ENCODE assay signal across 28 cellular contexts in the genomic region with DNA sequence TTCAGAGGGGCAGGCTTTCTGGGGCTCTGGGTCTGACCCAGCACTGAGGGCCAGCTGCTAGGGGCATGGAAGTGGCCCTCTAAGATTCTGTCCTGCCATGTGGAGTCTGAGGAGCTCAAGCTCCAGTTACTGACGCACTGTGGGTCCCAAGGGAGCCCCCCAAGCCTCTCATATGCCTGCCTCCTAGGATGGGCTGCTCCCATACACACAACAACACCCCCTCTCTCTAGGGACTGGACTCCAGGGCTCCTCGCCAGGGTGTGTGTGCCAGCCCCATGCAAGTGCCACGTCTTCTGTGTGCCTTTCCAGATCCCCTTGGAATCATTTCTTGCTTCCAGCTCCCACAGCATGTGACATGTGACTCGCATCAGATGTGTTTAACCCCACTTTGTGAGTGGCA.
"Had no signal": no experiment of that assay in that cellular context is flagged by ENCODE, and none has a peak within 500 bp of the region (broad histone marks: within the 10 kb centered on the region; RNA-seq: fewer than 3 reads in every experiment).

No MANE protein-coding gene starts in this region.

- ATAC-seq: effector memory CD8-positive, alpha-beta T cell; left colon; naive thymus-derived CD4-positive, alpha-beta T cell; right cardiac atrium; T-helper 17 cell had no signal

- H3K27ac ChIP-seq: ascending aorta, brain microvascular endothelial cell, neural progenitor cell, tibial artery had no signal

- H3K4me2 ChIP-seq: neural progenitor cell had no signal

- H3K36me3 Mint-ChIP-seq: activated CD4-positive, alpha-beta memory T cell treated with anti-CD3 and anti-CD28 coated beads for 36 hours; activated naive CD8-positive, alpha-beta T cell treated with anti-CD3 and anti-CD28 coated beads, Interleukin-2, amount 10 ng/mL, durations not matched to agents 7 days and 5 days; immature natural killer cell; memory B cell; naive thymus-derived CD4-positive, alpha-beta T cell; neural progenitor cell had no signal

- H3K4me3 ChIP-seq: ascending aorta, neural progenitor cell, tibial artery had no signal

- H3K9me3 ChIP-seq: ascending aorta, tibial artery had no signal

- H2AFZ ChIP-seq: neural progenitor cell had no signal

- H3K27me3 ChIP-seq: ascending aorta, neural progenitor cell had no signal

- H3K4me3 Mint-ChIP-seq: activated CD4-positive, alpha-beta memory T cell treated with anti-CD3 and anti-CD28 coated beads for 36 hours; activated CD4-positive, alpha-beta T cell treated with anti-CD3 and anti-CD28 coated beads, Interleukin-2, amount 10 ng/mL, durations not matched to agents 24 days and 14 days; activated naive CD4-positive, alpha-beta T cell treated with anti-CD3 and anti-CD28 coated beads for 36 hours; activated naive CD8-positive, alpha-beta T cell treated with anti-CD3 and anti-CD28 coated beads, Interleukin-2, amount 10 ng/mL, durations not matched to agents 7 days and 5 days; activated T-helper 1 cell treated with anti-CD3 and anti-CD28 coated beads, Interleukin-12 subunit alpha, Interleukin-12 subunit beta, Interleukin-2, Interleukin-4 antibody, amounts not matched to agents 30 ng/mL and 10 ng/mL and 1 ng/mL, durations not matched to agents 14 hours and 24 hours and 36 hours; effector memory CD8-positive, alpha-beta T cell; immature natural killer cell; memory B cell; naive thymus-derived CD4-positive, alpha-beta T cell; neural progenitor cell; stimulated activated naive CD8-positive, alpha-beta T cell treated with anti-CD3 and anti-CD28 coated beads, Interleukin-15, Interleukin-2, amounts not matched to agents 100 ng/mL and 50 ng/mL, for 24 hours; T-helper 17 cell had no signal

- H3K27ac Mint-ChIP-seq: activated CD4-positive, alpha-beta memory T cell treated with anti-CD3 and anti-CD28 coated beads for 36 hours; activated CD4-positive, alpha-beta T cell treated with anti-CD3 and anti-CD28 coated beads, Interleukin-2, amount 10 ng/mL, durations not matched to agents 24 days and 14 days; activated naive CD4-positive, alpha-beta T cell treated with anti-CD3 and anti-CD28 coated beads for 36 hours; activated naive CD8-positive, alpha-beta T cell treated with anti-CD3 and anti-CD28 coated beads, Interleukin-2, amount 10 ng/mL, durations not matched to agents 7 days and 5 days; activated T-helper 1 cell treated with anti-CD3 and anti-CD28 coated beads, Interleukin-12 subunit alpha, Interleukin-12 subunit beta, Interleukin-2, Interleukin-4 antibody, amounts not matched to agents 30 ng/mL and 10 ng/mL and 1 ng/mL, durations not matched to agents 14 hours and 24 hours and 36 hours; effector memory CD8-positive, alpha-beta T cell; immature natural killer cell; memory B cell; naive thymus-derived CD4-positive, alpha-beta T cell; neural progenitor cell; stimulated activated naive CD8-positive, alpha-beta T cell treated with anti-CD3 and anti-CD28 coated beads, Interleukin-15, Interleukin-2, amounts not matched to agents 100 ng/mL and 50 ng/mL, for 24 hours; T-helper 17 cell had no signal

- H3K9ac ChIP-seq: neural progenitor cell had no signal

- DNase-seq: activated CD4-positive, alpha-beta memory T cell treated with anti-CD3 and anti-CD28 coated beads for 36 hours; activated CD4-positive, alpha-beta T cell treated with anti-CD3 and anti-CD28 coated beads, Interleukin-2, amount 10 ng/mL, durations not matched to agents 24 days and 14 days; activated CD4-positive, CD25-positive, alpha-beta regulatory T cell treated with anti-CD3 and anti-CD28 coated beads, Interleukin-2, amount 50 U/mL, for 72 hours; activated CD8-positive, alpha-beta memory T cell treated with anti-CD3 and anti-CD28 coated beads, Interleukin-2, amount 50 U/mL, for 4 hours; activated effector memory CD4-positive, alpha-beta T cell treated with anti-CD3 and anti-CD28 coated beads, Interleukin-2, amount 50 U/mL, for 16 hours; activated naive CD4-positive, alpha-beta T cell treated with anti-CD3 and anti-CD28 coated beads for 36 hours; activated naive CD8-positive, alpha-beta T cell treated with anti-CD3 and anti-CD28 coated beads, Interleukin-2, amount 10 ng/mL, durations not matched to agents 7 days and 5 days; activated T-cell treated with anti-CD3 and anti-CD28 coated beads, Interleukin-2, amount 50 U/mL, for 1 hour; brain microvascular endothelial cell; cortex of kidney; effector memory CD8-positive, alpha-beta T cell; erythroblast; foreskin fibroblast; hypothalamus; immature natural killer cell; kidney; left colon; midbrain; naive thymus-derived CD4-positive, alpha-beta T cell; T-helper 17 cell; T1000; tibial artery had no signal

- H3K4me1 Mint-ChIP-seq: activated CD4-positive, alpha-beta T cell treated with anti-CD3 and anti-CD28 coated beads, Interleukin-2, amount 10 ng/mL, durations not matched to agents 24 days and 14 days; activated naive CD8-positive, alpha-beta T cell treated with anti-CD3 and anti-CD28 coated beads, Interleukin-2, amount 10 ng/mL, durations not matched to agents 7 days and 5 days; immature natural killer cell; memory B cell had no signal

- H3K4me1 ChIP-seq: ascending aorta, tibial artery had no signal

- H3K9me3 Mint-ChIP-seq: activated CD4-positive, alpha-beta memory T cell treated with anti-CD3 and anti-CD28 coated beads for 36 hours; activated CD4-positive, alpha-beta T cell treated with anti-CD3 and anti-CD28 coated beads, Interleukin-2, amount 10 ng/mL, durations not matched to agents 24 days and 14 days; activated naive CD4-positive, alpha-beta T cell treated with anti-CD3 and anti-CD28 coated beads for 36 hours; activated naive CD8-positive, alpha-beta T cell treated with anti-CD3 and anti-CD28 coated beads, Interleukin-2, amount 10 ng/mL, durations not matched to agents 7 days and 5 days; activated T-helper 1 cell treated with anti-CD3 and anti-CD28 coated beads, Interleukin-12 subunit alpha, Interleukin-12 subunit beta, Interleukin-2, Interleukin-4 antibody, amounts not matched to agents 30 ng/mL and 10 ng/mL and 1 ng/mL, durations not matched to agents 14 hours and 24 hours and 36 hours; effector memory CD8-positive, alpha-beta T cell; immature natural killer cell; memory B cell; naive thymus-derived CD4-positive, alpha-beta T cell; neural progenitor cell; stimulated activated naive CD8-positive, alpha-beta T cell treated with anti-CD3 and anti-CD28 coated beads, Interleukin-15, Interleukin-2, amounts not matched to agents 100 ng/mL and 50 ng/mL, for 24 hours had no signal

- H3K36me3 ChIP-seq: ascending aorta, brain microvascular endothelial cell, neural progenitor cell, tibial artery had no signal

- H3K27me3 Mint-ChIP-seq: activated naive CD8-positive, alpha-beta T cell treated with anti-CD3 and anti-CD28 coated beads, Interleukin-2, amount 10 ng/mL, durations not matched to agents 7 days and 5 days; stimulated activated naive CD8-positive, alpha-beta T cell treated with anti-CD3 and anti-CD28 coated beads, Interleukin-15, Interleukin-2, amounts not matched to agents 100 ng/mL and 50 ng/mL, for 24 hours had no signal
